8 cellular contexts compared by ENCODE assay signal in the genomic region with DNA sequence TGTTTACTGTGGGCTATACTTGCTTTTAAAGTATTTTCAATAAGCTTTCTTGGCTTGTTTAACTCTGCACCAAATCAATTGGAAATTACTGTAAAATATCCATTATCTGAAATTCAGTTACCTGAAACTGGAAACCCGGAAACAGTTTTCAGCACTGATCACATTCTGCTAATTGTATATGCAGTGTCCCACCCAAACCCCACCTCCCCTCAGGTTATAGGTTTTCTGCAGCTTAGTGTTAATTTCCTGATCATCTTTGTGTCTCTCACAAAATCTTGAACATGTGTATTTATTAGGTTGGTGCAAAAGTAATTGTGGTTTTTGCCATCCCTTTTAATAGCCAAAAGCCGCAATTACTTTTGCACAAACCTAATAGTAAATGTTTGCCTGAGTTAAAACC. TPM values are rescaled to one million over a fixed set of nuclear protein-coding genes. Genes with fewer than 3 reads are reported as not detected.
DNase-seq lines count a peak whose midpoint lies in the region; ATAC-seq and TF ChIP-seq lines count a peak whose summit lies in the region.

No MANE protein-coding gene starts in this region.

- peaks cover 5% of the 10 kb centered on the region for H3K27me3 Mint-ChIP-seq in T-helper 1 cell treated with Interleukin-12 subunit alpha and Interleukin-12 subunit beta and Interleukin-4 antibody, amounts not matched to agents 30 μg/mL and 1 μg/mL, for 36 hours (ENCODE audit: low read depth)
- no peaks in the 10 kb centered on the region for H3K27me3 Mint-ChIP-seq in activated CD8-positive, alpha-beta T cell treated with anti-CD3 and anti-CD28 coated beads for 36 hours
- peaks cover 3 to 7% (median 4%) of the 10 kb centered on the region in 3 donors for H3K27me3 Mint-ChIP-seq in immature natural killer cell (ENCODE audit: low read depth in 3 of 3)

- no peaks in the 10 kb centered on the region for H3K9me3 Mint-ChIP-seq in T-helper 1 cell treated with Interleukin-12 subunit alpha and Interleukin-12 subunit beta and Interleukin-4 antibody, amounts not matched to agents 30 μg/mL and 1 μg/mL, for 36 hours
- H3K9me3 Mint-ChIP-seq in activated CD8-positive, alpha-beta T cell treated with anti-CD3 and anti-CD28 coated beads for 36 hours: no peaks in the 10 kb centered on the region
- no peaks in the 10 kb centered on the region for H3K9me3 Mint-ChIP-seq in immature natural killer cell

- TF ChIP-seq EP300 in stomach (IDR thresholded peaks at IDR 0.05): no peak

- intact Hi-C loops in activated CD8-positive, alpha-beta T cell treated with anti-CD3 and anti-CD28 coated beads for 36 hours (cut with micrococcal nuclease): loop anchor here (10.0 kb wide), 1 partner anchor 69 kb away; a partner anchor contains a TSS
- intact Hi-C loops in stomach (cut with DNase I; ENCODE audit: low total_unique reads): loop anchor here (10.0 kb wide), 1 partner anchor 69 kb away; a partner anchor contains a TSS

- peak overlapping the region; percentile 87 for H3K27ac Mint-ChIP-seq in T-helper 1 cell treated with Interleukin-12 subunit alpha and Interleukin-12 subunit beta and Interleukin-4 antibody, amounts not matched to agents 30 μg/mL and 1 μg/mL, for 36 hours
- peak overlapping the region; percentile 87 for H3K27ac Mint-ChIP-seq in activated CD8-positive, alpha-beta T cell treated with anti-CD3 and anti-CD28 coated beads for 36 hours
- H3K27ac Mint-ChIP-seq in immature natural killer cell: peak overlapping the region in 5 of 6 donors; percentile 81 to 94 (median 94)

- ATAC-seq in activated CD8-positive, alpha-beta T cell treated with anti-CD3 and anti-CD28 coated beads for 36 hours: no peak
- ATAC-seq in HG03139 (IDR thresholded peaks at IDR 0.05; ENCODE audit: unreplicated experiment): no peak
- no peak for ATAC-seq in GM19395 (IDR thresholded peaks at IDR 0.05; ENCODE audit: unreplicated experiment)

- H3K4me3 Mint-ChIP-seq in T-helper 1 cell treated with Interleukin-12 subunit alpha and Interleukin-12 subunit beta and Interleukin-4 antibody, amounts not matched to agents 30 μg/mL and 1 μg/mL, for 36 hours: peak overlapping the region; percentile 92
- H3K4me3 Mint-ChIP-seq in activated CD8-positive, alpha-beta T cell treated with anti-CD3 and anti-CD28 coated beads for 36 hours: peak overlapping the region; percentile 91
- H3K4me3 Mint-ChIP-seq in immature natural killer cell: peak overlapping the region; percentile 93 to 97 (median 94)

- peak overlapping the region; percentile 73 to 94 (median 90) for H3K4me3 ChIP-seq in stomach

- no peak for DNase-seq in T-helper 1 cell
- DNase-seq in activated CD8-positive, alpha-beta T cell treated with anti-CD3 and anti-CD28 coated beads for 36 hours: no peak
- no peak for DNase-seq in immature natural killer cell
- no peak for DNase-seq in stomach
- DNase-seq in DMS79 (lab: John Stamatoyannopoulos, UW): no peak

- 17 to 43% (median 32%) methylated on average over 2 of the region's 2 CpGs for WGBS in stomach, 5 donors

- H3K36me3 Mint-ChIP-seq in T-helper 1 cell treated with Interleukin-12 subunit alpha and Interleukin-12 subunit beta and Interleukin-4 antibody, amounts not matched to agents 30 μg/mL and 1 μg/mL, for 36 hours (ENCODE audit: low read depth): peaks cover 1% of the 10 kb centered on the region
- H3K36me3 Mint-ChIP-seq in activated CD8-positive, alpha-beta T cell treated with anti-CD3 and anti-CD28 coated beads for 36 hours (ENCODE audit: low read depth): peaks cover 9% of the 10 kb centered on the region
- no peaks in the 10 kb centered on the region for H3K36me3 Mint-ChIP-seq in immature natural killer cell

- CTCF ChIA-PET in activated CD8-positive, alpha-beta T cell treated with anti-CD3 and anti-CD28 coated beads for 36 hours (lab: Charles Lee): no interaction called here

- H3K4me1 ChIP-seq in stomach: peaks cover 17 to 46% (median 31%) of the 10 kb centered on the region in 4 donors

- POLR2A ChIA-PET in activated CD8-positive, alpha-beta T cell treated with anti-CD3 and anti-CD28 coated beads for 36 hours (lab: Charles Lee): interaction anchor here (1.2 to 1.7 kb wide), 2 partner anchors 24 to 69 kb away, joined by 3 to 5 read pairs; a partner anchor contains a TSS

- no peak for TF ChIP-seq POLR2A in stomach (IDR thresholded peaks at IDR 0.05)

- H3K4me1 Mint-ChIP-seq in T-helper 1 cell treated with Interleukin-12 subunit alpha and Interleukin-12 subunit beta and Interleukin-4 antibody, amounts not matched to agents 30 μg/mL and 1 μg/mL, for 36 hours (ENCODE audit: low read depth): peaks cover 16% of the 10 kb centered on the region
- peaks cover 32% of the 10 kb centered on the region for H3K4me1 Mint-ChIP-seq in activated CD8-positive, alpha-beta T cell treated with anti-CD3 and anti-CD28 coated beads for 36 hours (ENCODE audit: low read depth)
- H3K4me1 Mint-ChIP-seq in immature natural killer cell: peaks cover 34 to 52% of the 10 kb centered on the region in 2 donors

- H3K27ac ChIP-seq in stomach: peak overlapping the region in 4 of 5 donors; percentile 87 to 95 (median 89)

- H3K27me3 ChIP-seq in stomach: no peaks in the 10 kb centered on the region

- no peak for TF ChIP-seq CTCF in activated CD8-positive, alpha-beta T cell treated with anti-CD3 and anti-CD28 coated beads for 36 hours (IDR thresholded peaks at IDR 0.05)
- no peak for TF ChIP-seq CTCF in stomach (IDR thresholded peaks at IDR 0.05)

- no peaks in the 10 kb centered on the region for H3K9me3 ChIP-seq in stomach

- no peaks in the 10 kb centered on the region for H3K36me3 ChIP-seq in stomach

RNA-seq across cellular contexts. Expression of a gene that starts 1.3 kb away (rescaled TPM):
- total RNA-seq in activated CD8-positive, alpha-beta T cell treated with anti-CD3 and anti-CD28 coated beads for 36 hours: 10 to 100 TPM; 42.0 to 48.3 TPM
- polyA plus RNA-seq in immature natural killer cell: 10 to 100 TPM; 37.7 to 57.4 (median 50.2) TPM
- 100 to 1,000 TPM in 1 of 5 donors, 10 to 100 TPM in 4; 22.8 to 504 (median 68.3) TPM for total RNA-seq in stomach
- polyA plus RNA-seq in stomach: 10 to 100 TPM; 28.5 to 68.0 (median 37.7) TPM
